ENCODE assay signal across 24 cellular contexts in genomic region chr9:129688285-129689043, GRCh38. TPM values are rescaled to one million over a fixed set of nuclear protein-coding genes. Genes with fewer than 3 reads are reported as not detected.
"Had no signal": no experiment of that assay in that cellular context is flagged by ENCODE, and none has a peak within 500 bp of the region (broad histone marks: within the 10 kb centered on the region; RNA-seq: fewer than 3 reads in every experiment).

No MANE protein-coding gene starts in this region.

- H2AFZ ChIP-seq: parathyroid adenoma had no signal

- H3K9me3 ChIP-seq: prostate gland, testis, tibial nerve, upper lobe of right lung, vagina had no signal

- DNase-seq: erythroblast; foreskin keratinocyte; immature natural killer cell; left cardiac atrium; left ventricle myocardium superior; mesenchymal stem cell; midbrain; occipital lobe; stimulated activated CD4-positive, alpha-beta T cell treated with anti-CD3 and anti-CD28 coated beads, Interleukin-2, amount 100 ng/mL, for 24 hours; stimulated activated CD4-positive, alpha-beta T cell treated with anti-CD3 and anti-CD28 coated beads, Interleukin-4, amount 100 ng/mL, for 4 hours; stimulated activated naive B cell treated with anti-CD40 and anti-IgM and Interleukin-4, amounts not matched to agents 10 μg/mL and 1 μg/mL and 100 μg/mL, for 72 hours; stimulated activated naive CD8-positive, alpha-beta T cell treated with anti-CD3 and anti-CD28 coated beads, Interleukin-15, amount 100 ng/mL, for 72 hours; testis; upper lobe of right lung had no signal

- H3K4me3 ChIP-seq: lung, prostate gland, skin epidermis, testis, tibial nerve, upper lobe of right lung, vagina had no signal

- H3K4me1 ChIP-seq: foreskin keratinocyte, parathyroid adenoma, prostate gland, testis, tibial nerve, upper lobe of right lung had no signal

- H3K9ac ChIP-seq: parathyroid adenoma had no signal

- H3K4me1 Mint-ChIP-seq: immature natural killer cell; stimulated activated naive B cell treated with anti-CD40 and anti-IgM and Interleukin-4, amounts not matched to agents 10 μg/mL and 1 μg/mL and 100 μg/mL, for 72 hours; stimulated activated naive CD8-positive, alpha-beta T cell treated with anti-CD3 and anti-CD28 coated beads, Interleukin-15, amount 100 ng/mL, for 72 hours had no signal

- H3K27ac Mint-ChIP-seq: dendritic cell treated with granulocyte-macrophage colony-stimulating factor and Interleukin-4, amounts not matched to agents 40 ng/mL and 50 ng/mL, for 4 days; immature natural killer cell; natural killer cell treated with Interleukin-12 subunit alpha and Interleukin-12 subunit beta and Interleukin-15 and Interleukin-18, amount 100 ng/mL, for 72 hours; stimulated activated naive B cell treated with anti-CD40 and anti-IgM and Interleukin-4, amounts not matched to agents 10 μg/mL and 1 μg/mL and 100 μg/mL, for 72 hours; stimulated activated naive CD8-positive, alpha-beta T cell treated with anti-CD3 and anti-CD28 coated beads, Interleukin-15, amount 100 ng/mL, for 72 hours had no signal

- H3K36me3 Mint-ChIP-seq: immature natural killer cell; natural killer cell treated with Interleukin-12 subunit alpha and Interleukin-12 subunit beta and Interleukin-15 and Interleukin-18, amount 100 ng/mL, for 72 hours; stimulated activated naive B cell treated with anti-CD40 and anti-IgM and Interleukin-4, amounts not matched to agents 10 μg/mL and 1 μg/mL and 100 μg/mL, for 72 hours had no signal

- H3K27me3 ChIP-seq: foreskin keratinocyte, testis, tibial nerve, upper lobe of right lung, vagina had no signal

- H3K36me3 ChIP-seq: prostate gland, tibial nerve, upper lobe of right lung, vagina had no signal

- H3K27ac ChIP-seq: foreskin keratinocyte, parathyroid adenoma, prostate gland, skin epidermis, testis, tibial nerve, upper lobe of right lung, vagina had no signal

- H3K9me3 Mint-ChIP-seq: dendritic cell treated with granulocyte-macrophage colony-stimulating factor and Interleukin-4, amounts not matched to agents 40 ng/mL and 50 ng/mL, for 4 days; immature natural killer cell; natural killer cell treated with Interleukin-12 subunit alpha and Interleukin-12 subunit beta and Interleukin-15 and Interleukin-18, amount 100 ng/mL, for 72 hours; stimulated activated naive B cell treated with anti-CD40 and anti-IgM and Interleukin-4, amounts not matched to agents 10 μg/mL and 1 μg/mL and 100 μg/mL, for 72 hours; stimulated activated naive CD8-positive, alpha-beta T cell treated with anti-CD3 and anti-CD28 coated beads, Interleukin-15, amount 100 ng/mL, for 72 hours had no signal

- H3K4me3 Mint-ChIP-seq: dendritic cell treated with granulocyte-macrophage colony-stimulating factor and Interleukin-4, amounts not matched to agents 40 ng/mL and 50 ng/mL, for 4 days; immature natural killer cell; natural killer cell treated with Interleukin-12 subunit alpha and Interleukin-12 subunit beta and Interleukin-15 and Interleukin-18, amount 100 ng/mL, for 72 hours; stimulated activated naive B cell treated with anti-CD40 and anti-IgM and Interleukin-4, amounts not matched to agents 10 μg/mL and 1 μg/mL and 100 μg/mL, for 72 hours; stimulated activated naive CD8-positive, alpha-beta T cell treated with anti-CD3 and anti-CD28 coated beads, Interleukin-15, amount 100 ng/mL, for 72 hours had no signal

- H3K79me2 ChIP-seq: parathyroid adenoma had no signal

- ATAC-seq: left cardiac atrium; left ventricle myocardium superior; natural killer cell treated with Interleukin-12 subunit alpha and Interleukin-12 subunit beta and Interleukin-15 and Interleukin-18, amount 100 ng/mL, for 72 hours; sciatic nerve; stimulated activated naive B cell treated with anti-CD40 and anti-IgM and Interleukin-4, amounts not matched to agents 10 μg/mL and 1 μg/mL and 100 μg/mL, for 72 hours; stimulated activated naive CD8-positive, alpha-beta T cell treated with anti-CD3 and anti-CD28 coated beads, Interleukin-15, amount 100 ng/mL, for 72 hours; upper lobe of right lung had no signal

- H3K27me3 Mint-ChIP-seq: natural killer cell treated with Interleukin-12 subunit alpha and Interleukin-12 subunit beta and Interleukin-15 and Interleukin-18, amount 100 ng/mL, for 72 hours; stimulated activated naive CD8-positive, alpha-beta T cell treated with anti-CD3 and anti-CD28 coated beads, Interleukin-15, amount 100 ng/mL, for 72 hours had no signal

RNA-seq across cellular contexts. Expression of gene PRRX2, which starts 23.0 kb away (rescaled TPM):
- total RNA-seq: foreskin keratinocyte; natural killer cell treated with Interleukin-12 subunit alpha and Interleukin-12 subunit beta and Interleukin-15 and Interleukin-18, amount 100 ng/mL, for 72 hours had no signal
- polyA plus RNA-seq: keratinocyte had no signal
